28 cellular contexts compared by ENCODE assay signal in the genomic region with DNA sequence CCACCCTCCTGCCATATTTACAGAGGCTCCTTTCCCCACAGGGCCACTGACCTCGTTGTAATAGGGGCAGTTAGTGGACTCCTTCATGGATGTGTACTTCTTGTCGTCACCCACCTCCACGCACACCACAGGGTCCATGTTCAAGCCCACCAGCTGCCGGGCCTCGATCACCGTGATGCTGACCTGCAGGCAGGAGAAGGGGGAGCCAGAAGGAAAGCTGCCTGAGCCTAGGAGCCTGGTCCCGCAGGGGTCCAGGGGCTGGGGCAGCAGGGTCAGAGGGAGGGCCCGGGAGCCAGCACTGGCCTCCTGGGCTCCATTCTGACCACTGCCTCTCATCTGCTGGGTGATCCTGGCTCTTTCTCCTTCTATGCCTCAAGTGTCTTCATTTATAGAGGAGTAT. TPM values are rescaled to one million over a fixed set of nuclear protein-coding genes. Genes with fewer than 3 reads are reported as not detected.
"Had no signal": no experiment of that assay in that cellular context is flagged by ENCODE, and none has a peak within 500 bp of the region (broad histone marks: within the 10 kb centered on the region; RNA-seq: fewer than 3 reads in every experiment).

No MANE protein-coding gene starts in this region.

- H3K9me3 Mint-ChIP-seq: effector memory CD8-positive, alpha-beta T cell; mesothelial cell of epicardium; naive thymus-derived CD4-positive, alpha-beta T cell; nephron; stimulated activated effector memory CD8-positive, alpha-beta T cell treated with anti-CD3 and anti-CD28 coated beads, Interleukin-12 subunit alpha, Interleukin-12 subunit beta, amount 100 ng/mL, for 72 hours had no signal

- H3K4me1 ChIP-seq: vagina had no signal

- DNase-seq: cortex of kidney; effector memory CD8-positive, alpha-beta T cell; erythroblast; esophagus squamous epithelium; foreskin melanocyte; glutamatergic neuron; hypothalamus; mesenchymal stem cell; naive thymus-derived CD4-positive, alpha-beta T cell; occipital lobe; ovary; retina; small intestine; stimulated activated CD4-positive, alpha-beta T cell treated with anti-CD3 and anti-CD28 coated beads, Interleukin-12 subunit alpha, Interleukin-12 subunit beta, amount 100 ng/mL, for 4 hours; stimulated activated CD4-positive, alpha-beta T cell treated with anti-CD3 and anti-CD28 coated beads, Interleukin-2, amount 100 ng/mL, for 24 hours; stimulated activated CD4-positive, alpha-beta T cell treated with anti-CD3 and anti-CD28 coated beads, Interleukin-4, amount 100 ng/mL, for 24 hours; stimulated activated naive CD4-positive, alpha-beta T cell treated with Interleukin-2 at 50 U/mL for 16 hours; stomach; trophoblast cell had no signal

- H3K36me3 ChIP-seq: esophagus squamous epithelium, ovary, right lobe of liver, stomach, thyroid gland, vagina had no signal

- H3K4me3 Mint-ChIP-seq: effector memory CD8-positive, alpha-beta T cell; mesothelial cell of epicardium; naive thymus-derived CD4-positive, alpha-beta T cell; nephron; stimulated activated effector memory CD8-positive, alpha-beta T cell treated with anti-CD3 and anti-CD28 coated beads, Interleukin-12 subunit alpha, Interleukin-12 subunit beta, amount 100 ng/mL, for 72 hours had no signal

- H3K9me3 ChIP-seq: esophagus squamous epithelium, ovary, right lobe of liver, stomach, thyroid gland, vagina had no signal

- H3K27ac ChIP-seq: esophagus squamous epithelium, ovary, right lobe of liver, thyroid gland, vagina had no signal

- H3K4me3 ChIP-seq: esophagus squamous epithelium, ovary, right lobe of liver, stomach, thyroid gland, vagina had no signal

- H3K36me3 Mint-ChIP-seq: mesothelial cell of epicardium; naive thymus-derived CD4-positive, alpha-beta T cell; stimulated activated effector memory CD8-positive, alpha-beta T cell treated with anti-CD3 and anti-CD28 coated beads, Interleukin-12 subunit alpha, Interleukin-12 subunit beta, amount 100 ng/mL, for 72 hours had no signal

- H3K27me3 ChIP-seq: ovary, right lobe of liver, thyroid gland, vagina had no signal

- FAIRE-seq: endometrium, keratinocyte, small intestine had no signal

- ATAC-seq: effector memory CD8-positive, alpha-beta T cell; left lobe of liver; naive thymus-derived CD4-positive, alpha-beta T cell; right lobe of liver; stimulated activated effector memory CD8-positive, alpha-beta T cell treated with anti-CD3 and anti-CD28 coated beads, Interleukin-12 subunit alpha, Interleukin-12 subunit beta, amount 100 ng/mL, for 72 hours had no signal

- H3K27ac Mint-ChIP-seq: effector memory CD8-positive, alpha-beta T cell; naive thymus-derived CD4-positive, alpha-beta T cell; stimulated activated effector memory CD8-positive, alpha-beta T cell treated with anti-CD3 and anti-CD28 coated beads, Interleukin-12 subunit alpha, Interleukin-12 subunit beta, amount 100 ng/mL, for 72 hours had no signal

RNA-seq across cellular contexts. Expression of gene OTOF, which starts 17.0 kb away (rescaled TPM):
- polyA plus RNA-seq: keratinocyte had no signal
